In the genomic region with DNA sequence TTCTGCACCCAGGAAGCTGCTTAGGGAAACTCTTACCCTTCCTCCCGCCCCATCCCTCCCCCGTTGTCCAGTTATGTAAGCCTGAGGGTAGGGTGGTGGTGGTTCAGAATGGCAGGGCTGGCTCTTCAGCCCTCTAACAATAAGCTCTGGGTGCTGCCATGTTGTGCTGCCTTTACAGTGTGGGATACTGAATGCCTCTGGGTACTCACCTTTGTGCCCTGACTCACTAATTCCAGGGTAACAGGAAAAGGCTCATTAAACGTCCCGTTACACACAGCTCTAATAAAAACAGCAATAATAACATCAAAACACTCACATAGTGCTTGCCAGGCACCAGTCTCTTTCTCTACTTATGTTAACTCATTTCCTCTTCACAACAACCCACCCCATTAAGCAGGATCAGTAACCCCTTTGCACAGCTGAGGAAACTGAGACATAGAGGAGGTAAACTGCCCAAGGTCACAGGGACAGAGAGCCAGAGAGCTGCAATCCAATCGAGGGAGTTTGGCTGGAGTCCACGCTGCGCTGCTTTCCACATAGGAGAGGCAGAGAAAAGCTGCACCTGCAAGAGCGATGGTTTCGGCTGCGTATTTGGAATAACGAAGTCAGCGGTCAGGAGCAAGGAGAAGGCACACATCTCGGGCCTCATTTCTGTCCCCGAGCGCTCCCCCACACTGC, we compare ENCODE assay signal across 1 cellular context.
TF ChIP-seq lines count a peak whose summit lies in the region.

No MANE protein-coding gene starts in this region.

TF ChIP-seq in H1, 55 proteins besides CTCF, POLR2A, EP300 and RAD21:
- no peak for TF ChIP-seq HDAC2 (IDR thresholded peaks at IDR 0.05; ENCODE audit: borderline replicate concordance in 1 of 2, low read depth in 2 of 2, low read length in 2 of 2)
- TF ChIP-seq KDM4A (IDR thresholded peaks at IDR 0.05; ENCODE audit: low read depth, low read length, severe bottlenecking) = no peak
- TF ChIP-seq GABPA (IDR thresholded peaks at IDR 0.05; ENCODE audit: borderline replicate concordance, insufficient read depth, low read length) = no peak
- no peak for TF ChIP-seq CEBPB (IDR thresholded peaks at IDR 0.05; ENCODE audit: low read depth, low read length)
- TF ChIP-seq EGR1 (IDR thresholded peaks at IDR 0.05; ENCODE audit: borderline replicate concordance, low read depth, low read length) = no peak
- no peak for TF ChIP-seq CHD7 (IDR thresholded peaks at IDR 0.05; ENCODE audit: insufficient replicate concordance, low read length)
- TF ChIP-seq, protein P1, sequence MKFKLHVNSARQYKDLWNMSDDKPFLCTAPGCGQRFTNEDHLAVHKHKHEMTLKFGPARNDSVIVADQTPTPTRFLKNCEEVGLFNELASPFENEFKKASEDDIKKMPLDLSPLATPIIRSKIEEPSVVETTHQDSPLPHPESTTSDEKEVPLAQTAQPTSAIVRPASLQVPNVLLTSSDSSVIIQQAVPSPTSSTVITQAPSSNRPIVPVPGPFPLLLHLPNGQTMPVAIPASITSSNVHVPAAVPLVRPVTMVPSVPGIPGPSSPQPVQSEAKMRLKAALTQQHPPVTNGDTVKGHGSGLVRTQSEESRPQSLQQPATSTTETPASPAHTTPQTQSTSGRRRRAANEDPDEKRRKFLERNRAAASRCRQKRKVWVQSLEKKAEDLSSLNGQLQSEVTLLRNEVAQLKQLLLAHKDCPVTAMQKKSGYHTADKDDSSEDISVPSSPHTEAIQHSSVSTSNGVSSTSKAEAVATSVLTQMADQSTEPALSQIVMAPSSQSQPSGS (IDR thresholded peaks at IDR 0.05; ENCODE audit: low read length) = no peak
- TF ChIP-seq TEAD4 (IDR thresholded peaks at IDR 0.05; ENCODE audit: low read depth, low read length) = no peak
- TF ChIP-seq EZH2 (IDR thresholded peaks at IDR 0.05; ENCODE audit: low read depth, low read length, severe bottlenecking) = no peak
- TF ChIP-seq RXRA (IDR thresholded peaks at IDR 0.05; ENCODE audit: insufficient read depth, low read depth, low read length) = no peak
- TF ChIP-seq MAFK (IDR thresholded peaks at IDR 0.05; ENCODE audit: low read depth, low read length) = no peak
- no peak for TF ChIP-seq PHF8 (conservative IDR thresholded peaks at IDR 0.05; ENCODE audit: low read depth, low read length)
